ENCODE assay signal across 1 cellular context in the genomic region with DNA sequence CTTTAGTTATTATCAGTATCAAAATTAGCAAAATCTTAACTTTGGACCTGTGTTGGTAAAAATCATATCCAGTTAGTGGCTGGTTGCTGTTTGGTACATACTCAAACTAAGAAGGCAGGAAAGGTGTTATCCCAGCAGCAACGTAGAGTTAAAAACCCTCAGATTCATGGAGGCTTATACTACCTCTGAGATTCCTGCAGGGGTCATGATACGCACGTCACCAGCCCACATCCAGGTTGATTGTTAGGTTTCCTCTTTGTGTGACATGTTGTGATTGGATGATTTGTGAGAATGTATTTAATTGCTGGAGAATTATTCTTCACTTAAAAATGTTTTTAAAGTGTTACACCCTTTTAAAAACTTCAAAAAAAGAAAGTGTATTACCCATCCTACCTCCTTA.
TF ChIP-seq lines count a peak whose summit lies in the region.

No MANE protein-coding gene starts in this region.

TF ChIP-seq in GM12878, 131 proteins besides CTCF, POLR2A, EP300 and RAD21 (continued from another document):
- TF ChIP-seq YY1 (IDR thresholded peaks at IDR 0.05; ENCODE audit: low read depth, low read length) (no peak), PAX5 (IDR thresholded peaks at IDR 0.05; ENCODE audit: borderline replicate concordance, low read depth, low read length) (no peak), SMC3 (IDR thresholded peaks at IDR 0.05; ENCODE audit: borderline replicate concordance, low read length) (no peak; the same call in 1 of the 2 replicates), CEBPB (IDR thresholded peaks at IDR 0.05; ENCODE audit: borderline replicate concordance in 1 of 2, low read depth in 2 of 2, low read length in 2 of 2) (no peak), NFIC (IDR thresholded peaks at IDR 0.05; ENCODE audit: low read depth, low read length) (no peak)
TF ChIP-seq in GM12878: peak in this region for 0.
